Comparison of ENCODE assay signal across 14 cellular contexts in the genomic region with DNA sequence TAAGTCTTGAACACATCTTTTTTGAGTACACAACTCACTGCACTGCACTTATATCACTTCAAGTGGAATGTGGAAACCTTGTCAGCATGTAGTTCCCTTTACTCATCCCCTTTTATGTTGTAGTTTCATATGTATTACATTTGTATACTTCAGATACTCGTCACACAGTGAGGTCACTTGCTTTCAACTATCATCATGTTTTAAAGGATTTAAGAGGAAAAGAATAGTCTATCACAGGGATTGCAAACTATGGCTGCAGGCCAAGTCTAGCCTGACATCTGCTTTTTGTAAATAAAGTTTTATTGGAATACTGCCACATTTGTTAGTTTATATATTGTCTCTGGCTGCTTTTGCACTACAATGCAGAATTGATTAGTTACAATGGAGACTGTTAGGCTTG. TPM values are rescaled to one million over a fixed set of nuclear protein-coding genes. Genes with fewer than 3 reads are reported as not detected.
DNase-seq lines count a peak whose midpoint lies in the region; ATAC-seq and TF ChIP-seq lines count a peak whose summit lies in the region.
"Had no signal": no experiment of that assay in that cellular context is flagged by ENCODE, and none has a peak within 500 bp of the region (broad histone marks: within the 10 kb centered on the region; RNA-seq: fewer than 3 reads in every experiment).

No MANE protein-coding gene starts in this region.

- no peak overlapping the region for H3K4me3 Mint-ChIP-seq in activated naive CD4-positive, alpha-beta T cell treated with anti-CD3 and anti-CD28 coated beads for 36 hours
- no peak overlapping the region for H3K4me3 Mint-ChIP-seq in stimulated activated effector memory CD8-positive, alpha-beta T cell treated with anti-CD3 and anti-CD28 coated beads, Interleukin-12 subunit alpha, Interleukin-12 subunit beta, amount 100 ng/mL, for 72 hours

- no peaks in the 10 kb centered on the region for H3K27me3 Mint-ChIP-seq in activated naive CD4-positive, alpha-beta T cell treated with anti-CD3 and anti-CD28 coated beads for 36 hours (ENCODE audit: low read depth)

- peaks cover 0 to under 1% (median 0%) of the 10 kb centered on the region in 9 donors for H3K36me3 ChIP-seq in heart right ventricle
- H3K36me3 ChIP-seq: sigmoid colon, upper lobe of left lung had no signal

- no peaks in the 10 kb centered on the region for H3K27me3 ChIP-seq in heart right ventricle
- H3K27me3 ChIP-seq: BLaER1, sigmoid colon, upper lobe of left lung had no signal

- H3K4me1 Mint-ChIP-seq in activated naive CD4-positive, alpha-beta T cell treated with anti-CD3 and anti-CD28 coated beads for 36 hours (ENCODE audit: low read depth), result peaks cover 75% of the 10 kb centered on the region
- peaks cover 74% of the 10 kb centered on the region for H3K4me1 Mint-ChIP-seq in stimulated activated effector memory CD8-positive, alpha-beta T cell treated with anti-CD3 and anti-CD28 coated beads, Interleukin-12 subunit alpha, Interleukin-12 subunit beta, amount 100 ng/mL, for 72 hours

- H3K4me3 ChIP-seq in heart right ventricle, result no peak overlapping the region
- H3K4me3 ChIP-seq: BLaER1, sigmoid colon, upper lobe of left lung had no signal

- peaks cover 0 to 7% (median 0%) of the 10 kb centered on the region in 11 donors for H3K9me3 ChIP-seq in heart right ventricle
- H3K9me3 ChIP-seq: sigmoid colon, upper lobe of left lung had no signal

- intact Hi-C loops in activated naive CD4-positive, alpha-beta T cell treated with anti-CD3 and anti-CD28 coated beads for 36 hours (cut with micrococcal nuclease), result loop anchor here (1.0 kb wide), 2 partner anchors 21 to 25 kb away; no protein-coding TSS in a partner anchor
- intact Hi-C loops in heart right ventricle (cut with DNase I), result no loop called here

- peak overlapping the region; percentile 74 for H3K27ac Mint-ChIP-seq in activated naive CD4-positive, alpha-beta T cell treated with anti-CD3 and anti-CD28 coated beads for 36 hours
- H3K27ac Mint-ChIP-seq in stimulated activated effector memory CD8-positive, alpha-beta T cell treated with anti-CD3 and anti-CD28 coated beads, Interleukin-12 subunit alpha, Interleukin-12 subunit beta, amount 100 ng/mL, for 72 hours, result peak overlapping the region; percentile 11

- peak; percentile 5 for DNase-seq in activated naive CD4-positive, alpha-beta T cell treated with anti-CD3 and anti-CD28 coated beads for 36 hours
- DNase-seq in activated naive CD4-positive, alpha-beta T cell (lab: John Stamatoyannopoulos, UW), result no peak
- DNase-seq in NCI-H446 treated with DMSO at 0.1 percent for 48 hours (lab: John Stamatoyannopoulos, UW) (peak; percentile 6), dermis blood vessel endothelial cell (peak; percentile 14), kidney glomerular epithelial cell (lab: John Stamatoyannopoulos, UW) (no peak), HT-29 (ENCODE audit: low spot score) (no peak), heart right ventricle (no peak)
- DNase-seq in stimulated activated effector memory CD8-positive, alpha-beta T cell treated with anti-CD3 and anti-CD28 coated beads, Interleukin-12 subunit alpha, Interleukin-12 subunit beta, amount 100 ng/mL, for 72 hours (ENCODE audit: low spot score in 2 of 2), result no peak
- DNase-seq: activated CD4-positive, alpha-beta T cell treated with anti-CD3 and anti-CD28 coated beads, Interleukin-2, amount 50 U/mL, for 1 hour; amniotic stem cell; NCI-H510A treated with DMSO at 0.1 percent for 48 hours; sigmoid colon; upper lobe of left lung had no signal

- no peak overlapping the region for H3K27ac ChIP-seq in heart right ventricle
- H3K27ac ChIP-seq: BLaER1, sigmoid colon, upper lobe of left lung had no signal

- no peak for TF ChIP-seq CTCF in heart right ventricle (IDR thresholded peaks at IDR 0.05)

- ATAC-seq in stimulated activated effector memory CD8-positive, alpha-beta T cell treated with anti-CD3 and anti-CD28 coated beads, Interleukin-12 subunit alpha, Interleukin-12 subunit beta, amount 100 ng/mL, for 72 hours, result peak; percentile 82
- no peak for ATAC-seq in heart right ventricle

- 71 to 80% methylated on average over 1 of the region's 1 CpG for WGBS in heart right ventricle, 2 donors

- H3K9me3 Mint-ChIP-seq in activated naive CD4-positive, alpha-beta T cell treated with anti-CD3 and anti-CD28 coated beads for 36 hours, result peaks cover 4% of the 10 kb centered on the region
- no peaks in the 10 kb centered on the region for H3K9me3 Mint-ChIP-seq in stimulated activated effector memory CD8-positive, alpha-beta T cell treated with anti-CD3 and anti-CD28 coated beads, Interleukin-12 subunit alpha, Interleukin-12 subunit beta, amount 100 ng/mL, for 72 hours

- H3K36me3 Mint-ChIP-seq in activated naive CD4-positive, alpha-beta T cell treated with anti-CD3 and anti-CD28 coated beads for 36 hours (ENCODE audit: low read depth), result peaks cover 12% of the 10 kb centered on the region
- peaks cover 3% of the 10 kb centered on the region for H3K36me3 Mint-ChIP-seq in stimulated activated effector memory CD8-positive, alpha-beta T cell treated with anti-CD3 and anti-CD28 coated beads, Interleukin-12 subunit alpha, Interleukin-12 subunit beta, amount 100 ng/mL, for 72 hours

- peaks cover 0 to 63% (median 47%) of the 10 kb centered on the region in 9 donors for H3K4me1 ChIP-seq in heart right ventricle
- H3K4me1 ChIP-seq: BLaER1 had no signal

- CTCF ChIA-PET in activated naive CD4-positive, alpha-beta T cell treated with anti-CD3 and anti-CD28 coated beads for 36 hours (lab: Charles Lee), result no interaction called here

RNA-seq across cellular contexts. Expression of a gene that starts 24.3 kb away (rescaled TPM):
- 10 to 100 TPM; 66.0 to 66.2 TPM for total RNA-seq in activated naive CD4-positive, alpha-beta T cell treated with anti-CD3 and anti-CD28 coated beads for 36 hours
- total RNA-seq in dermis blood vessel endothelial cell, result 179 and 198 TPM in 2 replicates
- total RNA-seq in HT-29 (2014; rRNA removed; shearing (Covaris generic)), result 67.2 and 91.4 TPM in 2 replicates
- 10 to 100 TPM; 29.7 to 43.0 (median 36.4) TPM for total RNA-seq in heart right ventricle
- 10 to 100 TPM; 17.6 to 26.9 TPM for polyA plus RNA-seq in heart right ventricle

Comparison
In these comparisons a context has a peak if more than half of its experiments do, and no peak if none do; other contexts are left out.
1. DNase-seq: peak in activated naive CD4-positive, alpha-beta T cell treated with anti-CD3 and anti-CD28 coated beads for 36 hours (single experiment), NCI-H446 treated with DMSO at 0.1 percent for 48 hours (single experiment) and dermis blood vessel endothelial cell (single experiment); none in activated naive CD4-positive, alpha-beta T cell (0 of 4), stimulated activated effector memory CD8-positive, alpha-beta T cell treated with anti-CD3 and anti-CD28 coated beads, Interleukin-12 subunit alpha, Interleukin-12 subunit beta, amount 100 ng/mL, for 72 hours (0 of 2), kidney glomerular epithelial cell (single experiment), HT-29 (single experiment) and heart right ventricle (0 of 2).